ENCODE assay signal across 1 cellular context in genomic region chr1:174230399-174230798, GRCh38.
TF ChIP-seq lines count a peak whose summit lies in the region.

No MANE protein-coding gene starts in this region.

TF ChIP-seq in K562, 482 proteins besides CTCF, POLR2A, EP300 and RAD21 (continued from another document and continues in another):
- TF ChIP-seq MITF (IDR thresholded peaks at IDR 0.05) (no peak), NFIC (IDR thresholded peaks at IDR 0.05) (peak; percentile 30; the same call in 1 of the 2 replicates), MTA2 (IDR thresholded peaks at IDR 0.05; ENCODE audit: low read depth) (peak; percentile 49; the same call in 1 of the 2 replicates), E2F5 (CRISPR knock-in tag; IDR thresholded peaks at IDR 0.05) (no peak), HOXB6 (CRISPR knock-in tag; IDR thresholded peaks at IDR 0.05; ENCODE audit: borderline replicate concordance) (no peak), MEF2D (tag; conservative IDR thresholded peaks at IDR 0.05; ENCODE audit: low read depth) (no peak), ZNF197 (CRISPR knock-in tag; IDR thresholded peaks at IDR 0.05; ENCODE audit: low read depth) (no peak), HDAC1 (IDR thresholded peaks at IDR 0.05) (peak in 1 of 2 experiments; percentile 57; a peak in 2 of 4 replicates), DPF2 (IDR thresholded peaks at IDR 0.05) (0 out of 2 replicates have a peak, but pooled peaks have one; percentile 52), HDAC3 (IDR thresholded peaks at IDR 0.05; ENCODE audit: borderline replicate concordance, partially characterized antibody) (no peak), KHSRP (IDR thresholded peaks at IDR 0.05) (no peak), PKNOX1 (IDR thresholded peaks at IDR 0.05) (peak; percentile 58; the same call in 1 of the 2 replicates), GTF2E2 (tag; IDR thresholded peaks at IDR 0.05) (no peak), CHD1 (IDR thresholded peaks at IDR 0.05; ENCODE audit: low read length) (no peak), POLR2AphosphoS5 (IDR thresholded peaks at IDR 0.05; ENCODE audit: control insufficient read depth, insufficient read depth, low read depth, low read length) (peak; percentile 73; the same call in 1 of the 2 replicates), POLR2AphosphoS2 (IDR thresholded peaks at IDR 0.05; ENCODE audit: low read length) (no peak), CBFA2T3 (IDR thresholded peaks at IDR 0.05) (peak; percentile 89), ZBTB43 (CRISPR knock-in tag; IDR thresholded peaks at IDR 0.05) (no peak), MCM5 (IDR thresholded peaks at IDR 0.05; ENCODE audit: low read depth) (no peak), SMARCE1 (IDR thresholded peaks at IDR 0.05) (peak; percentile 64; the same call in 1 of the 2 replicates), TSHZ1 (CRISPR knock-in tag; IDR thresholded peaks at IDR 0.05) (no peak), ETV1 (tag; conservative IDR thresholded peaks at IDR 0.05; ENCODE audit: low read depth) (no peak), MBD2 (IDR thresholded peaks at IDR 0.05; ENCODE audit: borderline replicate concordance, low read depth) (no peak), RHOXF2B (CRISPR knock-in tag; conservative IDR thresholded peaks at IDR 0.05) (no peak), HNRNPLL (IDR thresholded peaks at IDR 0.05; ENCODE audit: low read depth, low read length, poor library complexity, severe bottlenecking) (no peak), E4F1 (CRISPR knock-in tag; IDR thresholded peaks at IDR 0.05; ENCODE audit: borderline replicate concordance) (no peak), SMAD2 (IDR thresholded peaks at IDR 0.05; ENCODE audit: low read depth, low read length) (no peak), HMGXB4 (CRISPR knock-in tag; IDR thresholded peaks at IDR 0.05) (no peak), POU5F1 (IDR thresholded peaks at IDR 0.05; ENCODE audit: borderline replicate concordance, low read depth, low read length, partially characterized antibody) (no peak), ELF1 (tag; IDR thresholded peaks at IDR 0.05) (no peak), ATF3 (IDR thresholded peaks at IDR 0.05) (no peak), ATF3 (CRISPR knock-in tag; conservative IDR thresholded peaks at IDR 0.05) (no peak), RCOR1 (IDR thresholded peaks at IDR 0.05; ENCODE audit: borderline replicate concordance in 1 of 2, low read depth in 2 of 2, low read length in 2 of 2) (peak in 1 of 2 experiments; percentile 88; a peak in 2 of 4 replicates), BCL6 (CRISPR knock-in tag; IDR thresholded peaks at IDR 0.05) (no peak), XRCC4 (IDR thresholded peaks at IDR 0.05; ENCODE audit: extremely low read depth, insufficient read depth, insufficient read length) (no peak), MYBL2 (IDR thresholded peaks at IDR 0.05; ENCODE audit: low read depth) (no peak), MYBL2 (CRISPR knock-in tag; IDR thresholded peaks at IDR 0.05; ENCODE audit: borderline replicate concordance) (no peak), E2F6 (IDR thresholded peaks at IDR 0.05; ENCODE audit: borderline replicate concordance in 1 of 2, extremely low read depth in 1 of 2, insufficient read depth in 1 of 2, insufficient read length in 1 of 2, low read depth in 1 of 2, low read length in 1 of 2, poor library complexity in 1 of 2, severe bottlenecking in 1 of 2) (no peak), SPI1 (IDR thresholded peaks at IDR 0.05; ENCODE audit: borderline replicate concordance, low read depth, low read length) (peak; percentile 50; the same call in 1 of the 2 replicates), NKRF (IDR thresholded peaks at IDR 0.05; ENCODE audit: borderline replicate concordance) (no peak), TCF3 (CRISPR knock-in tag; IDR thresholded peaks at IDR 0.05) (peak; percentile 85), NR3C1 (CRISPR knock-in tag; IDR thresholded peaks at IDR 0.05) (no peak), NFE2 (IDR thresholded peaks at IDR 0.05; ENCODE audit: low read depth) (no peak), SRSF7 (optimal IDR thresholded peaks at IDR 0.05; ENCODE audit: low read depth, low read length) (no peak), ZFP30 (CRISPR knock-in tag; IDR thresholded peaks at IDR 0.05; ENCODE audit: borderline replicate concordance) (no peak)
